In the genomic region with DNA sequence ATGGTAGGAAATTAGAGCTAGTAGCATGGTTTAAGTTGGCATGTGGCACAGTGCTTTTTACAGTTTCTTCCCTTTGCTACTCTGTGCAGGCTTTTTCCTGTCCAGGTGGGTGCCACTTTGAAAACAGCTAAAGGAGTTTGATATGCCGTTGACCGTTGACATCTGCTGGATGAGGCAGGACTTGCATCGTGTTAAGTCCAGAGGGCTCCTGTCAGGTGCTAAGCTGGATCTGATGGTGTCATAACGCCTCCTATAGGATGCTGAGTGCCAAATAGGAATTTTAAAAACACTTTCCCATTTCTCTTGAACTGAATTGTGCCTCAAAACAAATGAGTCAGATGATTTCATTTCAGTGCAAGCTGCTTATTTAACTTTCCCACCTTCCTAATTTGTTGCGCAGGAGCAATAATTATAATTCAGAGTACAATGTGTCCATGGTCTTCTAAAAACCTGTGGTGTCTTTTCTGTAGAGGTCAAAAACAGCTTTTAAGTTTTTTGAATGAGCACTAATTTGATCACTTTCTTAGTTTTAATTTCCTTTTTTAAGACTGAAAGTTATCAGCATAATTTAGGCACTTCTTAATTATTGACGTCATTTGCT, we compare ENCODE assay signal across 9 cellular contexts.
DNase-seq lines count a peak whose midpoint lies in the region; ATAC-seq, FAIRE-seq and TF ChIP-seq lines count a peak whose summit lies in the region.
"Had no signal": no experiment of that assay in that cellular context is flagged by ENCODE, and none has a peak within 500 bp of the region (broad histone marks: within the 10 kb centered on the region; RNA-seq: fewer than 3 reads in every experiment).

No MANE protein-coding gene starts in this region.

- H3K4me3 ChIP-seq in WERI-Rb-1 (ENCODE audit: low read depth, low read length) (no peak overlapping the region), fibroblast of villous mesenchyme (ENCODE audit: low read depth, low read length) (no peak overlapping the region), pancreas (no peak overlapping the region), osteoblast (ENCODE audit: insufficient read depth, low read length) (no peak overlapping the region)
- H3K4me3 ChIP-seq: Peyer's patch had no signal

- no peaks in the 10 kb centered on the region for H3K4me1 ChIP-seq in pancreas
- no peaks in the 10 kb centered on the region for H3K4me1 ChIP-seq in osteoblast (ENCODE audit: insufficient read depth, low read length)
- H3K4me1 ChIP-seq: Peyer's patch had no signal

- intact Hi-C loops in pancreas (cut with DNase I) = no loop called here

- H3K79me2 ChIP-seq in osteoblast (ENCODE audit: insufficient read depth, low read length) = no peaks in the 10 kb centered on the region

- DNase-seq in NCI-H2171 treated with DMSO at 0.1 percent for 48 hours (lab: John Stamatoyannopoulos, UW) = peak; percentile 39
- DNase-seq in WERI-Rb-1 = peak; percentile 81
- peak; percentile 67 for DNase-seq in fibroblast of villous mesenchyme (ENCODE audit: low read depth)
- DNase-seq in pancreas = peak in 4 of 6 donors; percentile 20 to 49 (median 30)
- DNase-seq in osteoblast (ENCODE audit: insufficient read length, low spot score, missing footprints) = no peak

- no peaks in the 10 kb centered on the region for H3K36me3 ChIP-seq in WERI-Rb-1
- H3K36me3 ChIP-seq in pancreas = no peaks in the 10 kb centered on the region
- H3K36me3 ChIP-seq in osteoblast (ENCODE audit: insufficient read depth, low read length) = no peaks in the 10 kb centered on the region
- H3K36me3 ChIP-seq: Peyer's patch had no signal

- peak; percentile 97 for TF ChIP-seq CTCF in C4-2B (conservative IDR thresholded peaks at IDR 0.05)
- peak; percentile 85 for TF ChIP-seq CTCF in WERI-Rb-1 (IDR thresholded peaks at IDR 0.05; ENCODE audit: low read depth, low read length)
- TF ChIP-seq CTCF in fibroblast of villous mesenchyme (IDR thresholded peaks at IDR 0.05; ENCODE audit: insufficient read depth, low read depth, low read length) = peak; percentile 54
- peak in 2 of 4 donors; percentile 28 to 32 for TF ChIP-seq CTCF in pancreas (IDR thresholded peaks at IDR 0.05)
- no peak for TF ChIP-seq CTCF in osteoblast (IDR thresholded peaks at IDR 0.05; ENCODE audit: extremely low read depth, low read depth, low read length)

- H3K4me2 ChIP-seq in osteoblast (ENCODE audit: insufficient read depth, low read length) = no peak overlapping the region

- ATAC-seq in GM18867 (IDR thresholded peaks at IDR 0.05; ENCODE audit: unreplicated experiment) (peak; percentile 80), HG03159 (IDR thresholded peaks at IDR 0.05; ENCODE audit: unreplicated experiment) (peak; percentile 79), pancreas (peak; percentile 53 to 98 (median 94))

- no peak for FAIRE-seq in pancreas (lab: Jason Lieb, UNC)

- H3K9me3 ChIP-seq in WERI-Rb-1 (ENCODE audit: severe bottlenecking) = no peaks in the 10 kb centered on the region
- H3K9me3 ChIP-seq in pancreas = no peaks in the 10 kb centered on the region
- H3K9me3 ChIP-seq in osteoblast (ENCODE audit: low read depth, low read length) = no peaks in the 10 kb centered on the region
- H3K9me3 ChIP-seq: Peyer's patch had no signal

- H2AFZ ChIP-seq in osteoblast (ENCODE audit: low read length) = no peak overlapping the region

- H3K27ac ChIP-seq in C4-2B (no peak overlapping the region), WERI-Rb-1 (no peak overlapping the region), pancreas (no peak overlapping the region), osteoblast (ENCODE audit: low read depth, low read length) (no peak overlapping the region)
- H3K27ac ChIP-seq: Peyer's patch had no signal

- no peaks in the 10 kb centered on the region for H4K20me1 ChIP-seq in osteoblast (ENCODE audit: insufficient read depth, low read length)

- 14 to 16% methylated on average over 6 of the region's 6 CpGs for WGBS in pancreas, 2 donors

- peaks cover 14% of the 10 kb centered on the region for H3K27me3 ChIP-seq in WERI-Rb-1 (ENCODE audit: insufficient read depth, low read depth, severe bottlenecking)
- H3K27me3 ChIP-seq in pancreas = no peaks in the 10 kb centered on the region
- no peaks in the 10 kb centered on the region for H3K27me3 ChIP-seq in osteoblast (ENCODE audit: insufficient read depth, low read length)
- H3K27me3 ChIP-seq: Peyer's patch had no signal
